ENCODE assay signal across 39 cellular contexts in genomic region chr14:36222337-36222736, GRCh38. TPM values are rescaled to one million over a fixed set of nuclear protein-coding genes. Genes with fewer than 3 reads are reported as not detected.
"Had no signal": no experiment of that assay in that cellular context is flagged by ENCODE, and none has a peak within 500 bp of the region (broad histone marks: within the 10 kb centered on the region; RNA-seq: fewer than 3 reads in every experiment).

No MANE protein-coding gene starts in this region.

- H3K9me3 ChIP-seq: adrenal gland, ascending aorta, body of pancreas, breast epithelium had no signal

- H3K27ac ChIP-seq: adrenal gland, ascending aorta, body of pancreas, brain microvascular endothelial cell, breast epithelium, cardiac muscle cell had no signal

- FAIRE-seq: astrocyte, bronchial epithelial cell had no signal

- DNase-seq: activated effector memory CD4-positive, alpha-beta T cell treated with anti-CD3 and anti-CD28 coated beads, Interleukin-2, amount 50 U/mL, for 16 hours; activated effector memory CD4-positive, alpha-beta T cell treated with Interleukin-2 at 50 U/mL for 16 hours; activated gamma-delta T cell; activated gamma-delta T cell treated with Interleukin-2 at 50 U/mL for 16 hours; activated naive CD4-positive, alpha-beta T cell; activated naive CD4-positive, alpha-beta T cell treated with anti-CD3 and anti-CD28 coated beads for 36 hours; activated naive CD4-positive, alpha-beta T cell treated with anti-CD3 and anti-CD28 coated beads, Interleukin-2, amount 10 ng/mL, durations not matched to agents 7 days and 5 days; activated naive CD4-positive, alpha-beta T cell treated with anti-CD3 and anti-CD28 coated beads, Interleukin-2, amount 50 U/mL, for 16 hours; activated naive CD4-positive, alpha-beta T cell treated with Interleukin-2 at 50 U/mL for 16 hours; activated naive CD8-positive, alpha-beta T cell treated with anti-CD3 and anti-CD28 coated beads for 36 hours; activated naive CD8-positive, alpha-beta T cell treated with anti-CD3 and anti-CD28 coated beads, Interleukin-2, amount 10 ng/mL, durations not matched to agents 7 days and 5 days; activated naive CD8-positive, alpha-beta T cell treated with anti-CD3 and anti-CD28 coated beads, Interleukin-2, amount 50 U/mL, for 24 hours; activated T-cell treated with anti-CD3 and anti-CD28 coated beads, Interleukin-2, amount 50 U/mL, for 1 hour; activated T-cell treated with anti-CD3 and anti-CD28 coated beads, Interleukin-2, amount 50 U/mL, for 24 hours; activated T-cell treated with anti-CD3 and anti-CD28 coated beads, Interleukin-2, amount 50 U/mL, for 4 hours; activated T-cell treated with anti-CD3 and anti-CD28 coated beads, Interleukin-2, amount 50 U/mL, for 48 hours; activated T-cell treated with anti-CD3 and anti-CD28 coated beads, Interleukin-2, amount 50 U/mL, for 72 hours; adrenal gland; amniotic stem cell; amygdala; aorta; body of pancreas; brain microvascular endothelial cell; caudate nucleus; central memory CD4-positive, alpha-beta T cell; cerebellar nuclear complex had no signal

- H3K4me3 ChIP-seq: adrenal gland, ascending aorta, body of pancreas, breast epithelium, cardiac muscle cell had no signal

- H3K4me1 ChIP-seq: adrenal gland, ascending aorta, breast epithelium had no signal

- H3K36me3 ChIP-seq: adrenal gland, ascending aorta, brain microvascular endothelial cell, breast epithelium, cardiac muscle cell had no signal

- H3K27me3 ChIP-seq: adrenal gland, ascending aorta, brain microvascular endothelial cell had no signal

- ATAC-seq: activated naive CD4-positive, alpha-beta T cell treated with anti-CD3 and anti-CD28 coated beads, Interleukin-2, amount 50 U/mL, for 72 hours; activated naive CD8-positive, alpha-beta T cell treated with anti-CD3 and anti-CD28 coated beads, Interleukin-2, amount 50 U/mL, for 24 hours; activated T-cell treated with anti-CD3 and anti-CD28 coated beads, Interleukin-2, amount 50 U/mL, for 4 hours; activated T-cell treated with anti-CD3 and anti-CD28 coated beads, Interleukin-2, amount 50 U/mL, for 72 hours; activated T-helper 17 cell treated with anti-CD3 and anti-CD28 coated beads, Interleukin-2, amount 50 U/mL, for 72 hours; body of pancreas had no signal

RNA-seq across cellular contexts. Expression of gene PTCSC3, which starts 45.8 kb away (rescaled TPM):
- total RNA-seq: activated naive CD4-positive, alpha-beta T cell treated with anti-CD3 and anti-CD28 coated beads for 36 hours; activated naive CD4-positive, alpha-beta T cell treated with anti-CD3 and anti-CD28 coated beads, Interleukin-2, amount 50 U/mL, for 72 hours; activated naive CD8-positive, alpha-beta T cell treated with anti-CD3 and anti-CD28 coated beads for 36 hours; activated naive CD8-positive, alpha-beta T cell treated with anti-CD3 and anti-CD28 coated beads, Interleukin-2, amount 10 ng/mL, durations not matched to agents 7 days and 5 days; activated T-cell treated with anti-CD3 and anti-CD28 coated beads, Interleukin-2, amount 50 U/mL, for 4 hours; activated T-cell treated with anti-CD3 and anti-CD28 coated beads, Interleukin-2, amount 50 U/mL, for 72 hours; activated T-helper 1 cell treated with anti-CD3 and anti-CD28 coated beads, Interleukin-12 subunit alpha, Interleukin-12 subunit beta, Interleukin-2, Interleukin-4 antibody, amounts not matched to agents 30 ng/mL and 10 ng/mL and 1 ng/mL, durations not matched to agents 14 hours and 24 hours and 36 hours; activated T-helper 17 cell treated with anti-CD3 and anti-CD28 coated beads, Interleukin-2, amount 50 U/mL, for 72 hours; activated T-helper 2 cell treated with anti-CD3 and anti-CD28 coated beads, Interferon-gamma antibody, Interleukin-2, Interleukin-4, amounts not matched to agents 10 μg/mL and 5 μg/mL and 100 μg/mL, durations not matched to agents 14 hours and 24 hours and 36 hours; adrenal gland; aorta; ascending aorta; astrocyte; body of pancreas; breast epithelium; bronchial epithelial cell; cardiac muscle cell; cardiac septum; cerebellum; chondrocyte had no signal
- polyA plus RNA-seq: adipose tissue, adrenal gland, aorta, cardiac muscle cell had no signal
